9 cellular contexts compared by ENCODE assay signal in the genomic region with DNA sequence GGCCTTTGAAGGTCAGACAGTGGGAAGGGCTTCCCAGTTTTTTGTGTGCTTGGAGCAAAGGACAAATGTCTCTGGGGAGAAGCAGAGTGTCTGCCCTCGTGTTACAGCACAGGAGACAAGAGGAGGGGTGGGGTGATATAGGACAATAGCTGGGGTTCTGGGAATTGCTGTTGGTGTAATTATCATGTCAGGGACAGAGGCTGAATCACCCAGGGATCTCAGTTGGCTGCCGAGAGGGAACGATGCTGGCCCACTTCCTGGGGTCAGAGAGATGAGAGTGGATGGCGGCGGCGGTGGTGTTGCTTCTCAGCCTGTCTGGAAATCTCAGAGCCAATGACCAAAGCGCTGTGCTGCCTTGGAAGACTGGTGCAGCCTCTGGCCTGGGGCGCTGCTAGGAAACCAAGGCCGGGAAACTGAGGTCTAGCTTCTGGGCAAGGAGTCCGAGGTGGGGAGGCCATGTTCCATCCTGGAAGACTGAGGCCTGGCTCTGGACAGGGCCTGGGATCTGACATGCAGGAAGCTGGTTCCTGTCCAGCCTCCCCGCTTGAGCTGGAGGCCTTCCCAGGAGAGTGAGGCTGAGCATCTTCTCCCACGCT. TPM values are rescaled to one million over a fixed set of nuclear protein-coding genes. Genes with fewer than 3 reads are reported as not detected.
DNase-seq lines count a peak whose midpoint lies in the region; ATAC-seq and TF ChIP-seq lines count a peak whose summit lies in the region.
"Had no signal": no experiment of that assay in that cellular context is flagged by ENCODE, and none has a peak within 500 bp of the region (broad histone marks: within the 10 kb centered on the region; RNA-seq: fewer than 3 reads in every experiment).

No MANE protein-coding gene starts in this region.

- H3K79me2 ChIP-seq in DOHH2 (ENCODE audit: control insufficient read depth, low read length), result peaks cover 17% of the 10 kb centered on the region

- H3K36me3 ChIP-seq in DOHH2 (ENCODE audit: control insufficient read depth, low read length) (peaks cover 9% of the 10 kb centered on the region), Panc1 (ENCODE audit: control insufficient read depth, insufficient read depth, low read length) (peaks cover 2% of the 10 kb centered on the region; the same call in 1 of the 2 replicates)

- TF ChIP-seq CTCF in DOHH2 (IDR thresholded peaks at IDR 0.05; ENCODE audit: low read depth, low read length, poor library complexity, severe bottlenecking), result no peak
- no peak for TF ChIP-seq CTCF in Panc1 (IDR thresholded peaks at IDR 0.05)
- no peak for TF ChIP-seq CTCF in fibroblast of pulmonary artery (IDR thresholded peaks at IDR 0.05; ENCODE audit: low read length, missing control alignments)
- no peak for TF ChIP-seq CTCF in omental fat pad (IDR thresholded peaks at IDR 0.05)

- intact Hi-C loops in Panc1 (cut with micrococcal nuclease; ENCODE audit: unreplicated experiment), result no loop called here

- no peaks in the 10 kb centered on the region for H3K9me3 ChIP-seq in DOHH2 (ENCODE audit: control insufficient read depth, insufficient read depth, low read length)
- no peaks in the 10 kb centered on the region for H3K9me3 ChIP-seq in Panc1 (ENCODE audit: control insufficient read depth, insufficient read depth, low read depth, low read length)

- BruUV-seq in Panc1 (replicated peaks; lab: Mats Ljungman, UMichigan), result no TSS peak

- no peak for DNase-seq in Panc1 (ENCODE audit: low read depth, low spot score)
- DNase-seq in fibroblast of pulmonary artery (ENCODE audit: low read depth), result peak; percentile 70
- peak; percentile 26 for DNase-seq in retina
- no peak for DNase-seq in omental fat pad (ENCODE audit: low spot score)
- no peak for DNase-seq in GM19240 (ENCODE audit: insufficient read length, low spot score)
- no peak for DNase-seq in SW480 (ENCODE audit: low spot score)
- DNase-seq: T-helper 9 cell had no signal

- 0 out of 2 replicates have a peak, but pooled peaks cover 2% of the 10 kb centered on the region for H3F3A ChIP-seq in DOHH2 (ENCODE audit: control insufficient read depth, insufficient read depth)

- H3K4me3 ChIP-seq in DOHH2 (ENCODE audit: low read length) (peak overlapping the region; percentile 84), Panc1 (ENCODE audit: low read depth in 2 of 2, low read length in 2 of 2) (peak overlapping the region in 1 of 2 experiments; percentile 40; a peak in 1 of 4 replicates), fibroblast of pulmonary artery (replicated peaks; ENCODE audit: low read depth, low read length) (peak overlapping the region; percentile 50)

- CTCF ChIA-PET in Panc1 (lab: Charles Lee), result no interaction called here

- ATAC-seq in Panc1, result no peak
- no peak for ATAC-seq in omental fat pad (ENCODE audit: low FRiP score)
- no peak for ATAC-seq in GM18517 (IDR thresholded peaks at IDR 0.05; ENCODE audit: unreplicated experiment)

- H3K27ac ChIP-seq in DOHH2 (ENCODE audit: low read depth, low read length) (no peak overlapping the region), Panc1 (ENCODE audit: low read length) (peak overlapping the region; percentile 3; the same call in 1 of the 2 replicates)

- H3K9me2 ChIP-seq in DOHH2 (replicated peaks; ENCODE audit: control insufficient read depth, low read length), result no peaks in the 10 kb centered on the region

- H3K27me3 ChIP-seq in DOHH2 (ENCODE audit: control insufficient read depth, low read length) (no peaks in the 10 kb centered on the region), Panc1 (ENCODE audit: control insufficient read depth, insufficient read depth, low read length) (no peaks in the 10 kb centered on the region)

- H3K4me1 ChIP-seq in DOHH2 (ENCODE audit: control insufficient read depth, low read length) (peaks cover 39% of the 10 kb centered on the region), Panc1 (ENCODE audit: control insufficient read depth, insufficient read depth, low read length) (peaks cover 9% of the 10 kb centered on the region)

- POLR2A ChIA-PET in Panc1 (lab: Charles Lee), result no interaction called here

- no peaks in the 10 kb centered on the region; the same call in 1 of the 2 replicates for H4K20me1 ChIP-seq in DOHH2 (ENCODE audit: control insufficient read depth, insufficient read depth, low read depth, low read length)

- peak overlapping the region; percentile 94 for H3K4me2 ChIP-seq in DOHH2 (ENCODE audit: low read length)

- in situ Hi-C loops in Panc1 (cut with HindIII; ENCODE audit: low pct_unique_long_range_greater_than_20kb, low sequenced_read_pairs), result no loop called here

RNA-seq across cellular contexts. Expression of gene INAFM1, which starts 1.3 kb away (rescaled TPM):
- total RNA-seq in Panc1 (2021; ENCODE audit: unreplicated experiment) (13.1 TPM), omental fat pad (1 to 10 TPM; 3.3 to 8.2 (median 5.7) TPM)
- 23.1 TPM for polyA plus RNA-seq in Panc1 (2012; ENCODE audit: insufficient read length)

RNA-seq across cellular contexts. Expression of gene CCDC9, which starts 19.6 kb away (rescaled TPM):
- total RNA-seq in Panc1 (2021; ENCODE audit: unreplicated experiment), result 29.2 TPM
- 31.2 TPM for polyA plus RNA-seq in Panc1 (2012; ENCODE audit: insufficient read length)
- total RNA-seq in omental fat pad, result 10 to 100 TPM in 2 of 4 donors, 1 to 10 TPM in 2; 8.2 to 16.7 (median 12.5) TPM

RNA-seq across cellular contexts. Expression of gene C5AR1, which starts 33.7 kb away (rescaled TPM):
- total RNA-seq in Panc1 (2021; ENCODE audit: unreplicated experiment) (2.7 TPM), omental fat pad (10 to 100 TPM; 26.5 to 94.0 (median 60.7) TPM)
- polyA plus RNA-seq in Panc1 (2012; ENCODE audit: insufficient read length), result 0.73 TPM

RNA-seq across cellular contexts. Expression of gene BBC3, which starts 45.0 kb away (rescaled TPM):
- total RNA-seq in Panc1 (2021; ENCODE audit: unreplicated experiment), result 7.6 TPM
- 12.9 TPM for polyA plus RNA-seq in Panc1 (2012; ENCODE audit: insufficient read length)
- 1 to 10 TPM; 1.0 to 9.1 (median 1.8) TPM for total RNA-seq in omental fat pad

RNA-seq across cellular contexts. Expression of gene C5AR2, which starts 56.0 kb away (rescaled TPM):
- total RNA-seq in Panc1 (2021; ENCODE audit: unreplicated experiment) (0.03 TPM), omental fat pad (10 to 100 TPM in 3 of 4 donors, 1 to 10 TPM in 1; 5.4 to 16.9 (median 12.9) TPM)
- 0.36 TPM for polyA plus RNA-seq in Panc1 (2012; ENCODE audit: insufficient read length)

Comparison
In these comparisons a context has a peak if more than half of its experiments do, and no peak if none do; other contexts are left out.
1. DNase-seq: peak in fibroblast of pulmonary artery (single experiment) and retina (single experiment); none in Panc1 (single experiment), omental fat pad (single experiment), GM19240 (single experiment) and SW480 (single experiment).